In genomic region chr20:63574156-63574828, GRCh38 we compare ENCODE assay signal across 1 cellular context.
TF ChIP-seq lines count a peak whose summit lies in the region.

A gene with protein sequence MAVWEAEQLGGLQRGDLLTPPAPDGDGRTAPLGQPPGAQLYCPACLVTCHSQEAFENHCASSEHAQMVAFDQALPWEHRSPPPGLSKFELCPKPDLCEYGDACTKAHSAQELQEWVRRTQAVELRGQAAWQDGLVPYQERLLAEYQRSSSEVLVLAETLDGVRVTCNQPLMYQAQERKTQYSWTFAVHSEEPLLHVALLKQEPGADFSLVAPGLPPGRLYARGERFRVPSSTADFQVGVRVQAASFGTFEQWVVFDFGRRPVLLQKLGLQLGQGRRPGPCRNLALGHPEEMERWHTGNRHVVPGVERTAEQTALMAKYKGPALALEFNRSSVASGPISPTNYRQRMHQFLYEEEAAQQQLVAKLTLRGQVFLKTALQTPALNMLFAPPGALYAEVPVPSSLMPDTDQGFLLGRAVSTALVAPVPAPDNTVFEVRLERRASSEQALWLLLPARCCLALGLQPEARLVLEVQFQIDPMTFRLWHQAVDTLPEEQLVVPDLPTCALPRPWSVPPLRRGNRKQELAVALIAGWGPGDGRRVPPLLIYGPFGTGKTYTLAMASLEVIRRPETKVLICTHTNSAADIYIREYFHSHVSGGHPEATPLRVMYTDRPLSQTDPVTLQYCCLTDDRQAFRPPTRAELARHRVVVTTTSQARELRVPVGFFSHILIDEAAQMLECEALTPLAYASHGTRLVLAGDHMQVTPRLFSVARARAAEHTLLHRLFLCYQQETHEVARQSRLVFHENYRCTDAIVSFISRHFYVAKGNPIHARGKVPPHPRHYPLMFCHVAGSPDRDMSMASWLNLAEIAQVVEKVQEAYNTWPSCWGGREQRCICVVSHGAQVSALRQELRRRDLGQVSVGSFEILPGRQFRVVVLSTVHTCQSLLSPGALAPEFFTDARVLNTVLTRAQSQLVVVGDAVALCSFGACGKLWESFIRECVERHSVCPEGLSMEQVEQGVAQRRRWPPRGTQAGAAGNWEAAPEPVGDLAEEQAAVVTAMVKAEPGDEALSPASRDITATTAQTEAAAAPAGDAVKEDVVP (N-terminal part only) (minus strand): TSS chr20:63574239. CDS start chr20:63572385, 1,854 bp downstream.

TF ChIP-seq in GM12878, 131 proteins besides CTCF, POLR2A, EP300 and RAD21 (continued from another document):
- TF ChIP-seq IKZF2 (IDR thresholded peaks at IDR 0.05) (peak in 1 of 2 experiments; percentile 22; a peak in 1 of 4 replicates), LARP7 (IDR thresholded peaks at IDR 0.05) (peak; percentile 46; the same call in 1 of the 2 replicates), ZNF217 (IDR thresholded peaks at IDR 0.05) (no peak), ZNF687 (IDR thresholded peaks at IDR 0.05) (no peak), KDM1A (IDR thresholded peaks at IDR 0.05; ENCODE audit: borderline replicate concordance) (no peak), EZH2 (IDR thresholded peaks at IDR 0.05; ENCODE audit: borderline replicate concordance, control insufficient read depth, low read depth, low read length) (no peak), CUX1 (IDR thresholded peaks at IDR 0.05; ENCODE audit: insufficient replicate concordance, low read depth, low read length) (no peak)
